8 cellular contexts compared by ENCODE assay signal in the genomic region with DNA sequence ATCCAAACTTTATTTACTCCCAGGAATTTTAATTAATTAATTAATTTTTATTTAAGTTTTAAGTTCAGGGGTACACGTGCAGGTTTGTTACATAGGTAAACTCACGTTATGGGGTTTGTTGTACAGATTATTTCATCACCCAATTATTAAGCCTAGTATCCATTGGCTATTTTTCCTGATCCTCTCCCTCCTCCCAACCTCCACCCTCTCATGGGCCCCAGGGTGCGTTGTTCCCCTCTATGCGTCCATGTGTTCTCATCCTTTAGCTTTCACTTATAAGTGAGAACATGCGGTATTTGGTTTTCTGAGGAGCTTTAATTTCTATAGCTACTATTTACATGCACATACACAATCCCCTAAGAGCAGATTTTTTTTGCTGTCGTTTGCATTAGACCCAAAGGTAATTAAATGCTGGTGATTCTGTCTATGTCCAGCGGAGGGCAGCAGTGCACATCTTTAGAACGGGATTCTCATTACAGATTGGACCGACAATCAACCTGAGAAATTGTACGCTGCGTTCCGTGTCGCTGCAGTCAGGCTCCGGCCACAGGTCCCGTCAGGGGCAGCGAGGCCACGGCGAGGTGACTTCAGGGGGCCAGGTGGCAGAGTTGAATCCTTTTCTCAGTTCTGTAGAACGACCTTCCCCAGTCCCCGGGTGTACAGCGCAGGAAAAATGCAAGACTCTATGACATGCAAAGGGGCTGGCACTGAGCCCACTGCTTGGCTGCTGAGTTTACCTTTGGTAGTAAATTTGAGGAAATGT. TPM values are rescaled to one million over a fixed set of nuclear protein-coding genes. Genes with fewer than 3 reads are reported as not detected.
DNase-seq lines count a peak whose midpoint lies in the region; ATAC-seq and TF ChIP-seq lines count a peak whose summit lies in the region.

No MANE protein-coding gene starts in this region.

- peak overlapping the region; percentile 49 to 88 for H3K4me3 Mint-ChIP-seq in CD14-positive monocyte

- DNase-seq in CD14-positive monocyte (ENCODE audit: low spot score) (peak; percentile 47), NCI-H69 (lab: John Stamatoyannopoulos, UW) (peak; percentile 90), lung microvascular endothelial cell (ENCODE audit: low read depth in 2 of 2) (peak; percentile 75 to 91)
- peak; percentile 81 to 88 for DNase-seq in activated CD4-positive, alpha-beta T cell treated with anti-CD3 and anti-CD28 coated beads, Interleukin-2, amount 50 U/mL, for 48 hours
- DNase-seq in stimulated activated CD8-positive, alpha-beta memory T cell treated with anti-CD3 and anti-CD28 coated beads, Interleukin-12 subunit alpha, Interleukin-12 subunit beta, amount 100 ng/mL, for 1 hour (ENCODE audit: low read depth): peak; percentile 63

- H3K9ac ChIP-seq in duodenal mucosa (ENCODE audit: low read depth in 1 of 2, low read length in 2 of 2): peak overlapping the region; percentile 54 to 55

- intact Hi-C loops in CD14-positive monocyte (cut with micrococcal nuclease): no loop called here

- H3K36me3 Mint-ChIP-seq in CD14-positive monocyte: no peaks in the 10 kb centered on the region

- H3K27me3 Mint-ChIP-seq in CD14-positive monocyte (ENCODE audit: low read depth in 3 of 3): peaks cover 33 to 59% (median 39%) of the 10 kb centered on the region in 3 donors

- H3K4me3 ChIP-seq in duodenal mucosa (ENCODE audit: low read depth in 1 of 2, low read length in 2 of 2): peak overlapping the region; percentile 67 to 68

- H3K36me3 ChIP-seq in duodenal mucosa (ENCODE audit: control insufficient read depth in 1 of 2, insufficient read depth in 2 of 2, low read length in 2 of 2): no peaks in the 10 kb centered on the region

- peaks cover 4% of the 10 kb centered on the region for H3K4me1 Mint-ChIP-seq in CD14-positive monocyte

- peaks cover 0 to 4% (median 0%) of the 10 kb centered on the region in 7 donors for H3K9me3 Mint-ChIP-seq in CD14-positive monocyte

- TF ChIP-seq CTCF in CD14-positive monocyte (IDR thresholded peaks at IDR 0.05): peak; percentile 78

- no peak overlapping the region for H3K27ac ChIP-seq in duodenal mucosa (ENCODE audit: low read depth, low read length)

- no peaks in the 10 kb centered on the region for H3K9me3 ChIP-seq in duodenal mucosa (ENCODE audit: control insufficient read depth in 1 of 2, low read length in 2 of 2)

- peaks cover 8 to 12% of the 10 kb centered on the region in 2 donors for H3K4me1 ChIP-seq in duodenal mucosa (ENCODE audit: control insufficient read depth in 1 of 2, insufficient read depth in 2 of 2, low read length in 2 of 2)

- H3K27me3 ChIP-seq in duodenal mucosa (ENCODE audit: control insufficient read depth in 1 of 2, insufficient read depth in 2 of 2, low read length in 2 of 2): peaks cover 6 to 15% of the 10 kb centered on the region in 2 donors

- H3K27ac Mint-ChIP-seq in CD14-positive monocyte: no peak overlapping the region

- ATAC-seq in GM19438 (IDR thresholded peaks at IDR 0.05; ENCODE audit: low read depth, unreplicated experiment): peak; percentile 81
- ATAC-seq in HG03565 (IDR thresholded peaks at IDR 0.05; ENCODE audit: unreplicated experiment): peak; percentile 82

RNA-seq across cellular contexts. Expression of gene TMEM30B, which starts 11.6 kb away (rescaled TPM):
- polyA plus RNA-seq in CD14-positive monocyte: not detected
- total RNA-seq in lung microvascular endothelial cell: 0.20 and 0.22 TPM in 2 replicates

RNA-seq across cellular contexts. Expression of gene PRKCH, which starts 51.9 kb away (rescaled TPM):
- polyA plus RNA-seq in CD14-positive monocyte: 1 to 10 TPM; 3.6 to 5.4 TPM
- 221 and 373 TPM in 2 replicates for total RNA-seq in lung microvascular endothelial cell
